In genomic region chr7:130960208-130960988, GRCh38 we compare ENCODE assay signal across 8 cellular contexts.
A peak's percentile ranks its signal among the peaks of the same experiment; 100 is the strongest.
DNase-seq lines count a peak whose midpoint lies in the region; ATAC-seq and TF ChIP-seq lines count a peak whose summit lies in the region.

No MANE protein-coding gene starts in this region.

- H3K27ac ChIP-seq in KOPT-K1 (ENCODE audit: low read depth, low read length, poor library complexity, severe bottlenecking) (peak overlapping the region; percentile 74), left ventricle myocardium inferior (replicated peaks) (peak overlapping the region; percentile 54), thyroid gland (peak overlapping the region in 2 of 3 donors; percentile 29 to 44)

- H3K27me3 Mint-ChIP-seq in activated T-cell treated with anti-CD3 and anti-CD28 coated beads, Interleukin-2, amount 50 U/mL, for 4 hours (ENCODE audit: low read depth), result no peaks in the 10 kb centered on the region
- no peaks in the 10 kb centered on the region for H3K27me3 Mint-ChIP-seq in type B pancreatic cell

- H3K4me3 ChIP-seq in left ventricle myocardium inferior, result peak overlapping the region; percentile 4
- H3K4me3 ChIP-seq in thyroid gland (replicated peaks in 1 of 3), result no peak overlapping the region

- intact Hi-C loops in left ventricle myocardium inferior (cut with micrococcal nuclease), result no loop called here
- intact Hi-C loops in thyroid gland (cut with DNase I), result no loop called here

- H3K36me3 ChIP-seq in KOPT-K1 (ENCODE audit: insufficient read depth, low read length) (peaks cover 9% of the 10 kb centered on the region), left ventricle myocardium inferior (peaks cover 17% of the 10 kb centered on the region), thyroid gland (no peaks in the 10 kb centered on the region)

- peak; percentile 58 for DNase-seq in stimulated activated CD4-positive, alpha-beta T cell treated with anti-CD3 and anti-CD28 coated beads, Interleukin-15, amount 100 ng/mL, for 24 hours
- no peak for DNase-seq in stimulated activated CD4-positive, alpha-beta T cell treated with anti-CD3 and anti-CD28 coated beads, Interleukin-2, amount 100 ng/mL, for 48 hours
- DNase-seq in activated T-cell treated with anti-CD3 and anti-CD28 coated beads, Interleukin-2, amount 50 U/mL, for 4 hours, result peak; percentile 57
- DNase-seq in left ventricle myocardium inferior (no peak), thyroid gland (no peak), type B pancreatic cell (ENCODE audit: extremely low spot score, unreplicated experiment) (no peak)

- TF ChIP-seq POLR2A in thyroid gland (IDR thresholded peaks at IDR 0.05), result no peak

- H3K4me1 Mint-ChIP-seq in activated T-cell treated with anti-CD3 and anti-CD28 coated beads, Interleukin-2, amount 50 U/mL, for 4 hours (ENCODE audit: low read depth), result peaks cover 35% of the 10 kb centered on the region
- peaks cover 5% of the 10 kb centered on the region for H3K4me1 Mint-ChIP-seq in type B pancreatic cell (ENCODE audit: unreplicated experiment)

- H3K27me3 ChIP-seq in left ventricle myocardium inferior (ENCODE audit: low read depth), result no peaks in the 10 kb centered on the region
- no peaks in the 10 kb centered on the region for H3K27me3 ChIP-seq in thyroid gland

- peak; percentile 23 to 29 for ATAC-seq in activated T-cell treated with anti-CD3 and anti-CD28 coated beads, Interleukin-2, amount 50 U/mL, for 4 hours
- ATAC-seq in GM21717 (IDR thresholded peaks at IDR 0.05; ENCODE audit: unreplicated experiment), result no peak

- no peak overlapping the region for H3K4me3 Mint-ChIP-seq in activated T-cell treated with anti-CD3 and anti-CD28 coated beads, Interleukin-2, amount 50 U/mL, for 4 hours
- H3K4me3 Mint-ChIP-seq in type B pancreatic cell, result no peak overlapping the region

- H3K27ac Mint-ChIP-seq in type B pancreatic cell, result no peak overlapping the region

- TF ChIP-seq CTCF in left ventricle myocardium inferior (IDR thresholded peaks at IDR 0.05; ENCODE audit: borderline replicate concordance) (no peak), thyroid gland (IDR thresholded peaks at IDR 0.05) (peak in 1 of 6 experiments; percentile 1), type B pancreatic cell (conservative IDR thresholded peaks at IDR 0.05) (no peak)

- H3K9me3 Mint-ChIP-seq in activated T-cell treated with anti-CD3 and anti-CD28 coated beads, Interleukin-2, amount 50 U/mL, for 4 hours, result no peaks in the 10 kb centered on the region
- H3K9me3 Mint-ChIP-seq in type B pancreatic cell, result no peaks in the 10 kb centered on the region

- H3K36me3 Mint-ChIP-seq in activated T-cell treated with anti-CD3 and anti-CD28 coated beads, Interleukin-2, amount 50 U/mL, for 4 hours (ENCODE audit: insufficient read depth), result peaks cover 53% of the 10 kb centered on the region
- no peaks in the 10 kb centered on the region for H3K36me3 Mint-ChIP-seq in type B pancreatic cell

- H3K4me1 ChIP-seq in left ventricle myocardium inferior, result peaks cover 90% of the 10 kb centered on the region
- H3K4me1 ChIP-seq in thyroid gland, result peaks cover 31 to 53% of the 10 kb centered on the region in 2 donors

- WGBS in thyroid gland, 2 donors, result 78 to 93% methylated on average over 6 of the region's 6 CpGs

- H3K9me3 ChIP-seq in KOPT-K1 (ENCODE audit: insufficient read depth, low read length, poor library complexity, severe bottlenecking), result no peaks in the 10 kb centered on the region
- no peaks in the 10 kb centered on the region for H3K9me3 ChIP-seq in left ventricle myocardium inferior (replicated peaks)
- no peaks in the 10 kb centered on the region for H3K9me3 ChIP-seq in thyroid gland

Comparison
In these comparisons a context has a peak if more than half of its experiments do, and no peak if none do; other contexts are left out.
1. DNase-seq: peak in stimulated activated CD4-positive, alpha-beta T cell treated with anti-CD3 and anti-CD28 coated beads, Interleukin-15, amount 100 ng/mL, for 24 hours (single experiment) and activated T-cell treated with anti-CD3 and anti-CD28 coated beads, Interleukin-2, amount 50 U/mL, for 4 hours (single experiment); none in stimulated activated CD4-positive, alpha-beta T cell treated with anti-CD3 and anti-CD28 coated beads, Interleukin-2, amount 100 ng/mL, for 48 hours (0 of 2), left ventricle myocardium inferior (single experiment), thyroid gland (0 of 2) and type B pancreatic cell (single experiment).
2. Peak in every context shown above with its lines, with median percentiles within 50 percentile points of each other: H3K27ac ChIP-seq.